8 cellular contexts compared by ENCODE assay signal in the genomic region with DNA sequence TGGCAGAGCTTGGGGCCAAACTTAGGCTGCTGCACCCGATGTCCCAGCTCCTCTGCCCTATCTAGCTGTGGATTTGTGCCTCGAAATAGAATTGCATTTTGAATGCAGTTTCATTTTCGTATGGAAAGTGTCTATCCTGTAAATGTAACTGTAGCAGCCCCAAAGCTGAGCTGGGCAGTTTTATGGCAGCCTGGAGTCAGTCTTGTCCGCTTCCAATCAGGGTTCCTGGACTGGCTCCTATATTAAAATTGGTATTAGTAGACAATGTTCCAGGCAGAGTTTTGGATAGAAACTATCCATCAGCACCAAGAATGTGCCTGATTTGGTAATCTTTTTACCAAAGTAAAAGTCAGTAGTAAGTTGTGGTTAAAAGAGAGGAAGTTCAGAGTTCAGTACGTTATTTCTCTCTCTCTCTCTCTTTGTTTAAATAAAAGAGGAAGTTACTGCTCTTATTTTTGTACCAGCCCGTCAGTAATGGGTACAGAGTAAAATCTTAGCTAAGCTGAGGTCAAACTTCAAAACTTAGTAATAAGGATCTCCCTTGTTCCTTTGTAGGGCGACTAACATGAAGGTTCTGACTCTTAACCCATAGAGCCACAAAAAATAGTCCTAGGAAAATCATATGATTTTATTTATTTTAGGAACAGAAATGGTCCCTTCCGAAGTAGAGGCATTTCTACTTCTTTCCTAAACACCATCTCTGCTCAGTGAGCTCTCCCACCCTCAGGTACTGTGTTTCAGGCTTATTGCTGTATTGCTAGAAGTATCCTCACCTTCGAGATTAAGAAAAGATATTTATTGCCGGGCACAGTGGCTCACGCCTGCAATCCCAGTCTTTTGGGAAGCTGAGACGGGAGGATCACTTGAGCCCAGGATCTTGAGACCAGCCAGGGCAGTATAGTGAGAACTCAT. TPM values are rescaled to one million over a fixed set of nuclear protein-coding genes. Genes with fewer than 3 reads are reported as not detected.
DNase-seq lines count a peak whose midpoint lies in the region; ATAC-seq lines count a peak whose summit lies in the region.

No MANE protein-coding gene starts in this region.

- DNase-seq in activated CD4-positive, alpha-beta T cell treated with anti-CD3 and anti-CD28 coated beads for 36 hours: peak; percentile 49
- DNase-seq in activated CD4-positive, alpha-beta T cell treated with anti-CD3 and anti-CD28 coated beads for 4 hours: no peak
- peak; percentile 6 for DNase-seq in RPMI7951 (ENCODE audit: low read depth)
- peak; percentile 31 to 42 for DNase-seq in memory B cell (ENCODE audit: low spot score in 2 of 2)
- no peak for DNase-seq in D341Med (ENCODE audit: low spot score)
- no peak for DNase-seq in iPS-NIHi7 (ENCODE audit: extremely low spot score)
- DNase-seq in NCI-H345 (lab: John Stamatoyannopoulos, UW): no peak

- no peaks in the 10 kb centered on the region for H3K9me3 Mint-ChIP-seq in activated CD4-positive, alpha-beta T cell treated with anti-CD3 and anti-CD28 coated beads for 36 hours (ENCODE audit: low read depth)
- H3K9me3 Mint-ChIP-seq in memory B cell: no peaks in the 10 kb centered on the region

- H3K4me3 Mint-ChIP-seq in activated CD4-positive, alpha-beta T cell treated with anti-CD3 and anti-CD28 coated beads for 36 hours: peak overlapping the region; percentile 70
- H3K4me3 Mint-ChIP-seq in memory B cell: peak overlapping the region; percentile 88

- CTCF ChIA-PET in activated CD4-positive, alpha-beta T cell treated with anti-CD3 and anti-CD28 coated beads for 36 hours (lab: Charles Lee): interaction anchor here (1.0 to 1.1 kb wide), 4 partner anchors 10 to 60 kb away, joined by 3 to 5 read pairs (median 3); no protein-coding TSS in a partner anchor

- intact Hi-C loops in activated CD4-positive, alpha-beta T cell treated with anti-CD3 and anti-CD28 coated beads for 36 hours (cut with DNase I, micrococcal nuclease): no loop called here

- H3K27ac Mint-ChIP-seq in activated CD4-positive, alpha-beta T cell treated with anti-CD3 and anti-CD28 coated beads for 36 hours: peak overlapping the region; percentile 87
- peak overlapping the region; percentile 88 for H3K27ac Mint-ChIP-seq in memory B cell

- ATAC-seq in activated CD4-positive, alpha-beta T cell treated with anti-CD3 and anti-CD28 coated beads for 36 hours: peak; percentile 84
- ATAC-seq in HG02938 (IDR thresholded peaks at IDR 0.05; ENCODE audit: unreplicated experiment): peak; percentile 79
- ATAC-seq in memory B cell (ENCODE audit: low read depth): peak; percentile 90

- H3K27me3 Mint-ChIP-seq in activated CD4-positive, alpha-beta T cell treated with anti-CD3 and anti-CD28 coated beads for 36 hours: no peaks in the 10 kb centered on the region
- H3K27me3 Mint-ChIP-seq in memory B cell: no peaks in the 10 kb centered on the region

- POLR2A ChIA-PET in activated CD4-positive, alpha-beta T cell treated with anti-CD3 and anti-CD28 coated beads for 36 hours (lab: Charles Lee): interaction anchor here (0.6 to 0.8 kb wide), 2 partner anchors 29 to 88 kb away, joined by 3 to 4 read pairs; no protein-coding TSS in a partner anchor

- peaks cover 79% of the 10 kb centered on the region for H3K4me1 Mint-ChIP-seq in activated CD4-positive, alpha-beta T cell treated with anti-CD3 and anti-CD28 coated beads for 36 hours
- peaks cover 65% of the 10 kb centered on the region for H3K4me1 Mint-ChIP-seq in memory B cell

- peaks cover 2% of the 10 kb centered on the region for H3K36me3 Mint-ChIP-seq in activated CD4-positive, alpha-beta T cell treated with anti-CD3 and anti-CD28 coated beads for 36 hours (ENCODE audit: low read depth)
- peaks cover 10% of the 10 kb centered on the region for H3K36me3 Mint-ChIP-seq in memory B cell

RNA-seq across cellular contexts. Expression of a gene that starts 28.0 kb away (rescaled TPM):
- 10 to 100 TPM; 57.5 to 83.8 TPM for total RNA-seq in activated CD4-positive, alpha-beta T cell treated with anti-CD3 and anti-CD28 coated beads for 36 hours
- total RNA-seq in RPMI7951 (2014; rRNA removed; shearing (Covaris generic)): not detected in 2 replicates

Comparison
In these comparisons a context has a peak if more than half of its experiments do, and no peak if none do; other contexts are left out.
1. DNase-seq: peak in activated CD4-positive, alpha-beta T cell treated with anti-CD3 and anti-CD28 coated beads for 36 hours (single experiment), RPMI7951 (single experiment) and memory B cell (2 of 2); none in activated CD4-positive, alpha-beta T cell treated with anti-CD3 and anti-CD28 coated beads for 4 hours (0 of 2), D341Med (single experiment), iPS-NIHi7 (single experiment) and NCI-H345 (single experiment).
2. RNA of a gene that starts 28.0 kb away (total RNA-seq): 57.5 to 83.8 TPM in activated CD4-positive, alpha-beta T cell treated with anti-CD3 and anti-CD28 coated beads for 36 hours; not detected in RPMI7951; every median in the first group is over 10 times any median in the second.
3. Peak in every context shown above with its lines, with median percentiles within 50 percentile points of each other: ATAC-seq.